In genomic region chr9:134243778-134244467, GRCh38 we compare ENCODE assay signal across 8 cellular contexts.
DNase-seq lines count a peak whose midpoint lies in the region; ATAC-seq and TF ChIP-seq lines count a peak whose summit lies in the region.
"Had no signal": no experiment of that assay in that cellular context is flagged by ENCODE, and none has a peak within 500 bp of the region (broad histone marks: within the 10 kb centered on the region; RNA-seq: fewer than 3 reads in every experiment).

No MANE protein-coding gene starts in this region.

- no peak for TF ChIP-seq CTCF in neural progenitor cell (IDR thresholded peaks at IDR 0.05)
- no peak for TF ChIP-seq CTCF in smooth muscle cell (IDR thresholded peaks at IDR 0.05; ENCODE audit: borderline replicate concordance, insufficient read depth, poor library complexity, severe bottlenecking)

- peaks cover 33% of the 10 kb centered on the region for H3K4me1 Mint-ChIP-seq in stimulated activated memory B cell treated with anti-CD40 and anti-IgM and Interleukin-4, amounts not matched to agents 10 μg/mL and 1 μg/mL and 100 μg/mL, for 72 hours
- H3K4me1 Mint-ChIP-seq in neural progenitor cell: peaks cover 6% of the 10 kb centered on the region

- H3K36me3 ChIP-seq in neural progenitor cell (no peaks in the 10 kb centered on the region), smooth muscle cell (ENCODE audit: low read depth) (no peaks in the 10 kb centered on the region)

- H3K27me3 Mint-ChIP-seq in stimulated activated memory B cell treated with anti-CD40 and anti-IgM and Interleukin-4, amounts not matched to agents 10 μg/mL and 1 μg/mL and 100 μg/mL, for 72 hours: peaks cover 17% of the 10 kb centered on the region
- H3K27me3 Mint-ChIP-seq in neural progenitor cell (ENCODE audit: insufficient read depth, low read depth): peaks cover 13% of the 10 kb centered on the region

- H3K27ac ChIP-seq in neural progenitor cell: no peak overlapping the region
- no peak overlapping the region for H3K27ac ChIP-seq in smooth muscle cell (ENCODE audit: low read depth)

- 73% methylated on average over 14 of the region's 14 CpGs for WGBS in smooth muscle cell (ENCODE audit: low lambda C conversion rate)

- H3K4me3 Mint-ChIP-seq in stimulated activated memory B cell treated with anti-CD40 and anti-IgM and Interleukin-4, amounts not matched to agents 10 μg/mL and 1 μg/mL and 100 μg/mL, for 72 hours: peak overlapping the region; percentile 47
- H3K4me3 Mint-ChIP-seq in neural progenitor cell: no peak overlapping the region

- H3K27ac Mint-ChIP-seq in stimulated activated memory B cell treated with anti-CD40 and anti-IgM and Interleukin-4, amounts not matched to agents 10 μg/mL and 1 μg/mL and 100 μg/mL, for 72 hours: peak overlapping the region; percentile 29
- no peak overlapping the region for H3K27ac Mint-ChIP-seq in neural progenitor cell

- DNase-seq in activated CD4-positive, alpha-beta T cell treated with anti-CD3 and anti-CD28 coated beads for 48 hours: peak; percentile 43
- DNase-seq in left cardiac atrium: no peak
- no peak for DNase-seq in neural progenitor cell (ENCODE audit: low spot score)
- DNase-seq in smooth muscle cell (lab: John Stamatoyannopoulos, UW; ENCODE audit: unreplicated experiment): no peak
- DNase-seq in cerebellum (ENCODE audit: low spot score): no peak
- DNase-seq: NCI-H524 treated with DMSO at 0.1 percent for 48 hours had no signal

- H3K27me3 ChIP-seq in neural progenitor cell (no peaks in the 10 kb centered on the region), smooth muscle cell (ENCODE audit: low read depth) (no peaks in the 10 kb centered on the region)

- H3K9me3 ChIP-seq in neural progenitor cell (ENCODE audit: low read depth): no peaks in the 10 kb centered on the region
- H3K9me3 ChIP-seq in smooth muscle cell (replicated peaks; ENCODE audit: low read depth): peaks cover 4% of the 10 kb centered on the region

- no peaks in the 10 kb centered on the region for H3K36me3 Mint-ChIP-seq in stimulated activated memory B cell treated with anti-CD40 and anti-IgM and Interleukin-4, amounts not matched to agents 10 μg/mL and 1 μg/mL and 100 μg/mL, for 72 hours
- no peaks in the 10 kb centered on the region for H3K36me3 Mint-ChIP-seq in neural progenitor cell

- ATAC-seq in HG03354 (IDR thresholded peaks at IDR 0.05; ENCODE audit: poor library complexity, severe bottlenecking, unreplicated experiment) (peak; percentile 51), left cardiac atrium (peak; percentile 48 to 66)
- ATAC-seq in stimulated activated memory B cell treated with anti-CD40 and anti-IgM and Interleukin-4, amounts not matched to agents 10 μg/mL and 1 μg/mL and 100 μg/mL, for 72 hours: peak; percentile 95

- H3K79me2 ChIP-seq in neural progenitor cell (ENCODE audit: low read depth): no peaks in the 10 kb centered on the region
- H3K79me2 ChIP-seq in smooth muscle cell (ENCODE audit: low read depth): no peaks in the 10 kb centered on the region

- no peak overlapping the region for H2AFZ ChIP-seq in neural progenitor cell (replicated peaks)
- no peak overlapping the region for H2AFZ ChIP-seq in smooth muscle cell (ENCODE audit: low read depth)

- no peaks in the 10 kb centered on the region for H4K20me1 ChIP-seq in neural progenitor cell (ENCODE audit: low read depth)
- H4K20me1 ChIP-seq in smooth muscle cell (ENCODE audit: low read depth): no peaks in the 10 kb centered on the region

- H3K4me1 ChIP-seq in neural progenitor cell (peaks cover 5% of the 10 kb centered on the region), smooth muscle cell (ENCODE audit: low read depth) (no peaks in the 10 kb centered on the region)

- H3K4me3 ChIP-seq in neural progenitor cell: no peak overlapping the region
- H3K4me3 ChIP-seq in smooth muscle cell: no peak overlapping the region

- intact Hi-C loops in left cardiac atrium (cut with DNase I): no loop called here

- no peak overlapping the region for H3K9ac ChIP-seq in neural progenitor cell
- no peak overlapping the region for H3K9ac ChIP-seq in smooth muscle cell (ENCODE audit: low read depth)

- H3K9me3 Mint-ChIP-seq in stimulated activated memory B cell treated with anti-CD40 and anti-IgM and Interleukin-4, amounts not matched to agents 10 μg/mL and 1 μg/mL and 100 μg/mL, for 72 hours: peaks cover 7% of the 10 kb centered on the region
- H3K9me3 Mint-ChIP-seq in neural progenitor cell: peaks cover 12% of the 10 kb centered on the region

- H3K4me2 ChIP-seq in neural progenitor cell (no peak overlapping the region), smooth muscle cell (no peak overlapping the region)

- H3F3A ChIP-seq in neural progenitor cell (ENCODE audit: low read depth) (no peaks in the 10 kb centered on the region), smooth muscle cell (ENCODE audit: low read depth) (no peaks in the 10 kb centered on the region)
